Comparison of ENCODE assay signal across 8 cellular contexts in genomic region chr12:122980192-122981035, GRCh38. TPM values are rescaled to one million over a fixed set of nuclear protein-coding genes. Genes with fewer than 3 reads are reported as not detected.
DNase-seq lines count a peak whose midpoint lies in the region; ATAC-seq and TF ChIP-seq lines count a peak whose summit lies in the region.

Gene ARL6IP4, plus strand, starts transcription at chr12:122980681. Its CDS starts 459 bp downstream, at chr12:122981140.

- peak within 1 kb of the TSS; percentile 83; the same call in 1 of the 2 replicates for H3K27ac Mint-ChIP-seq in WTC11

- H3K27me3 ChIP-seq in H7 (ENCODE audit: control insufficient read depth, insufficient read depth, low read length), result no peaks in the 10 kb centered on the region

- peak within 1 kb of the TSS; percentile 76 for H3K27ac ChIP-seq in caudate nucleus (ENCODE audit: low read depth, low read length)

- H3K36me3 Mint-ChIP-seq in WTC11, result peaks cover 4% of the 10 kb centered on the region; the same call in 1 of the 2 replicates

- H3K9me3 Mint-ChIP-seq in WTC11, result no peaks in the 10 kb centered on the region

- peaks cover 28% of the 10 kb centered on the region for H3K4me1 Mint-ChIP-seq in WTC11

- no peak for TF ChIP-seq CTCF in GM10266 (IDR thresholded peaks at IDR 0.05; ENCODE audit: control insufficient read depth, insufficient read depth, low read depth, missing control alignments)
- TF ChIP-seq CTCF in WTC11 (IDR thresholded peaks at IDR 0.05), result no peak

- H3K27me3 Mint-ChIP-seq in WTC11 (ENCODE audit: low read depth), result no peaks in the 10 kb centered on the region

- H3K36me3 ChIP-seq in H7 (replicated peaks; ENCODE audit: control insufficient read depth, insufficient read depth, low read length), result peaks cover 2% of the 10 kb centered on the region

- CTCF ChIA-PET in WTC11 (lab: Charles Lee), result interaction anchor here (0.9 to 1.9 kb wide), 3 partner anchors 9 to 120 kb away, joined by 4 read pairs; no protein-coding TSS in a partner anchor

- peak; percentile 34 for ATAC-seq in WTC11

- H3K4me3 ChIP-seq in H7 (ENCODE audit: insufficient read depth, low read depth, low read length), result peak within 1 kb of the TSS; percentile 94

- peak; percentile 93 for DNase-seq in GM10266 (ENCODE audit: extremely low spot score)
- DNase-seq in H7, result peak; percentile 93
- peak; percentile 51 for DNase-seq in NCI-H1092 treated with DMSO at 0.1 percent for 48 hours (lab: John Stamatoyannopoulos, UW)
- peak; percentile 47 for DNase-seq in WTC11 (ENCODE audit: low spot score)
- DNase-seq in caudate nucleus (lab: John Stamatoyannopoulos, UW), result peak in 44 of 61 donors; percentile 19 to 80 (median 44)
- peak; percentile 75 for DNase-seq in iris pigment epithelial cell (ENCODE audit: low read depth)
- peak; percentile 33 to 61 (median 35) for DNase-seq in stimulated activated CD4-positive, alpha-beta T cell treated with anti-CD3 and anti-CD28 coated beads, Interleukin-12 subunit alpha, Interleukin-12 subunit beta, amount 100 ng/mL, for 48 hours (ENCODE audit: low read depth in 2 of 3, low spot score in 1 of 3)
- no peak for DNase-seq in middle frontal gyrus (ENCODE audit: extremely low spot score, low spot score)

- H3K4me3 Mint-ChIP-seq in WTC11, result peak within 1 kb of the TSS; percentile 87

- POLR2A ChIA-PET in WTC11 (lab: Charles Lee), result interaction anchor here (0.5 kb wide), 1 partner anchor 307 kb away, joined by 5 read pairs; no protein-coding TSS in a partner anchor

TF ChIP-seq in WTC11, 78 proteins besides CTCF, POLR2A, EP300 and RAD21 (continues in another document):
- TF ChIP-seq ESRRA (CRISPR knock-in tag; IDR thresholded peaks at IDR 0.05; ENCODE audit: borderline replicate concordance), result peak; percentile 43; the same call in 1 of the 2 replicates
- TF ChIP-seq ZNF219 (CRISPR knock-in tag; IDR thresholded peaks at IDR 0.05; ENCODE audit: borderline replicate concordance), result peak; percentile 58; the same call in 1 of the 2 replicates
- no peak for TF ChIP-seq TEAD4 (CRISPR knock-in tag; IDR thresholded peaks at IDR 0.05)
- no peak for TF ChIP-seq TCF7 (CRISPR knock-in tag; IDR thresholded peaks at IDR 0.05; ENCODE audit: low read depth)
- TF ChIP-seq ATF3 (CRISPR knock-in tag; conservative IDR thresholded peaks at IDR 0.05), result no peak
- no peak; the same call in 1 of the 2 replicates for TF ChIP-seq CDX4 (CRISPR knock-in tag; IDR thresholded peaks at IDR 0.05; ENCODE audit: borderline replicate concordance)
- no peak for TF ChIP-seq CREM (CRISPR knock-in tag; IDR thresholded peaks at IDR 0.05)
- no peak for TF ChIP-seq KAT7 (CRISPR knock-in tag; IDR thresholded peaks at IDR 0.05; ENCODE audit: borderline replicate concordance)
- no peak for TF ChIP-seq ARID4B (CRISPR knock-in tag; IDR thresholded peaks at IDR 0.05; ENCODE audit: borderline replicate concordance)
- 0 out of 2 replicates have a peak, but pooled peaks have one; percentile 37 for TF ChIP-seq CREB1 (CRISPR knock-in tag; IDR thresholded peaks at IDR 0.05)
- TF ChIP-seq RELA (CRISPR knock-in tag; IDR thresholded peaks at IDR 0.05; ENCODE audit: borderline replicate concordance), result no peak
- 0 out of 2 replicates have a peak, but pooled peaks have one; percentile 18 for TF ChIP-seq NFYB (CRISPR knock-in tag; conservative IDR thresholded peaks at IDR 0.05; ENCODE audit: low read depth)
- TF ChIP-seq HMGA2 (CRISPR knock-in tag; IDR thresholded peaks at IDR 0.05), result no peak
- peak; percentile 65; the same call in 1 of the 2 replicates for TF ChIP-seq JUN (CRISPR knock-in tag; IDR thresholded peaks at IDR 0.05)
- TF ChIP-seq SP1 (CRISPR knock-in tag; conservative IDR thresholded peaks at IDR 0.05), result peak; percentile 59; the same call in 1 of the 2 replicates
- TF ChIP-seq ZBTB21 (CRISPR knock-in tag; IDR thresholded peaks at IDR 0.05; ENCODE audit: borderline replicate concordance), result peak; percentile 70; the same call in 1 of the 2 replicates
- no peak for TF ChIP-seq AR (CRISPR knock-in tag; IDR thresholded peaks at IDR 0.05)
- TF ChIP-seq ZBTB43 (CRISPR knock-in tag; IDR thresholded peaks at IDR 0.05), result no peak; the same call in 1 of the 2 replicates
- TF ChIP-seq E2F4 (CRISPR knock-in tag; IDR thresholded peaks at IDR 0.05; ENCODE audit: borderline replicate concordance, low read depth), result peak; percentile 51
- peak; percentile 66; the same call in 1 of the 2 replicates for TF ChIP-seq PRRX2 (CRISPR knock-in tag; IDR thresholded peaks at IDR 0.05)

RNA-seq across cellular contexts. Expression of gene ARL6IP4, which starts in this region (rescaled TPM):
- 203 and 220 TPM in 2 replicates for total RNA-seq in H7 (2014; rRNA removed; shearing (Covaris generic))
- total RNA-seq in WTC11 (2021), result 133 to 150 TPM (median 146 TPM) in 3 replicates
